In genomic region chr5:38424237-38425080, GRCh38 we compare ENCODE assay signal across 18 cellular contexts.
"Had no signal": no experiment of that assay in that cellular context is flagged by ENCODE, and none has a peak within 500 bp of the region (broad histone marks: within the 10 kb centered on the region; RNA-seq: fewer than 3 reads in every experiment).

No MANE protein-coding gene starts in this region.

- H3K27ac Mint-ChIP-seq: activated naive CD4-positive, alpha-beta T cell treated with anti-CD3 and anti-CD28 coated beads for 36 hours; activated T-helper 17 cell treated with anti-CD3 and anti-CD28 coated beads, Interleukin-2, amount 50 U/mL, for 72 hours; effector memory CD8-positive, alpha-beta T cell; nephron progenitor cell; type B pancreatic cell; WTC11 had no signal

- H3K27me3 ChIP-seq: body of pancreas, hepatocyte, sigmoid colon had no signal

- H3K79me2 ChIP-seq: hepatocyte had no signal

- H3K4me3 ChIP-seq: body of pancreas, coronary artery, hepatocyte, sigmoid colon had no signal

- H3K4me3 Mint-ChIP-seq: activated naive CD4-positive, alpha-beta T cell treated with anti-CD3 and anti-CD28 coated beads for 36 hours; activated T-helper 17 cell treated with anti-CD3 and anti-CD28 coated beads, Interleukin-2, amount 50 U/mL, for 72 hours; effector memory CD8-positive, alpha-beta T cell; nephron progenitor cell; type B pancreatic cell; WTC11 had no signal

- H3K36me3 Mint-ChIP-seq: type B pancreatic cell, WTC11 had no signal

- H3K9me3 Mint-ChIP-seq: activated naive CD4-positive, alpha-beta T cell treated with anti-CD3 and anti-CD28 coated beads for 36 hours; activated T-helper 17 cell treated with anti-CD3 and anti-CD28 coated beads, Interleukin-2, amount 50 U/mL, for 72 hours; effector memory CD8-positive, alpha-beta T cell; nephron progenitor cell; WTC11 had no signal

- DNase-seq: activated CD4-positive, alpha-beta T cell treated with anti-CD3 and anti-CD28 coated beads for 48 hours; activated CD8-positive, alpha-beta memory T cell treated with anti-CD3 and anti-CD28 coated beads for 24 hours; activated naive CD4-positive, alpha-beta T cell treated with anti-CD3 and anti-CD28 coated beads for 36 hours; body of pancreas; central memory CD4-positive, alpha-beta T cell; effector memory CD8-positive, alpha-beta T cell; kidney; left ventricle myocardium superior; mesendoderm; nephron progenitor cell; sigmoid colon; stimulated activated CD4-positive, alpha-beta T cell treated with anti-CD3 and anti-CD28 coated beads, Interleukin-2, amount 100 ng/mL, for 48 hours; stimulated activated naive CD4-positive, alpha-beta T cell treated with Interleukin-2 at 50 U/mL for 16 hours had no signal

- H3K4me2 ChIP-seq: hepatocyte had no signal

- H3K4me1 ChIP-seq: body of pancreas, sigmoid colon had no signal

- H3K9me3 ChIP-seq: body of pancreas, sigmoid colon had no signal

- H3K27ac ChIP-seq: body of pancreas, coronary artery, hepatocyte, sigmoid colon had no signal

- H3K4me1 Mint-ChIP-seq: activated T-helper 17 cell treated with anti-CD3 and anti-CD28 coated beads, Interleukin-2, amount 50 U/mL, for 72 hours had no signal

- ATAC-seq: activated T-helper 17 cell treated with anti-CD3 and anti-CD28 coated beads, Interleukin-2, amount 50 U/mL, for 72 hours; body of pancreas; effector memory CD8-positive, alpha-beta T cell; left ventricle myocardium superior; WTC11 had no signal

- H2AFZ ChIP-seq: hepatocyte had no signal

- H3K36me3 ChIP-seq: sigmoid colon had no signal
